Comparison of ENCODE assay signal across 10 cellular contexts in the genomic region with DNA sequence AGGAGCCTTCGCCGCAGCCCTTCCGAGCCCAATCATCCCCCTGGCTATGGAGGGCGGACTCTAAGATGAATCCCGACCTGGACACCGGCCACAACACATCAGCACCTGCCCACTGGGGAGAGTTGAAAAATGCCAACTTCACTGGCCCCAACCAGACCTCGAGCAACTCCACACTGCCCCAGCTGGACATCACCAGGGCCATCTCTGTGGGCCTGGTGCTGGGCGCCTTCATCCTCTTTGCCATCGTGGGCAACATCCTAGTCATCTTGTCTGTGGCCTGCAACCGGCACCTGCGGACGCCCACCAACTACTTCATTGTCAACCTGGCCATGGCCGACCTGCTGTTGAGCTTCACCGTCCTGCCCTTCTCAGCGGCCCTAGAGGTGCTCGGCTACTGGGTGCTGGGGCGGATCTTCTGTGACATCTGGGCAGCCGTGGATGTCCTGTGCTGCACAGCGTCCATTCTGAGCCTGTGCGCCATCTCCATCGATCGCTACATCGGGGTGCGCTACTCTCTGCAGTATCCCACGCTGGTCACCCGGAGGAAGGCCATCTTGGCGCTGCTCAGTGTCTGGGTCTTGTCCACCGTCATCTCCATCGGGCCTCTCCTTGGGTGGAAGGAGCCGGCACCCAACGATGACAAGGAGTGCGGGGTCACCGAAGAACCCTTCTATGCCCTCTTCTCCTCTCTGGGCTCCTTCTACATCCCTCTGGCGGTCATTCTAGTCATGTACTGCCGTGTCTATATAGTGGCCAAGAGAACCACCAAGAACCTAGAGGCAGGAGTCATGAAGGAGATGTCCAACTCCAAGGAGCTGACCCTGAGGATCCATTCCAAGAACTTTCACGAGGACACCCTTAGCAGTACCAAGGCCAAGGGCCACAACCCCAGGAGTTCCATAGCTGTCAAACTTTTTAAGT. TPM values are rescaled to one million over a fixed set of nuclear protein-coding genes. Genes with fewer than 3 reads are reported as not detected.
DNase-seq lines count a peak whose midpoint lies in the region; ATAC-seq and TF ChIP-seq lines count a peak whose summit lies in the region.
"Had no signal": no experiment of that assay in that cellular context is flagged by ENCODE, and none has a peak within 500 bp of the region (broad histone marks: within the 10 kb centered on the region; RNA-seq: fewer than 3 reads in every experiment).

No MANE protein-coding gene starts in this region.

- peak overlapping the region; percentile 32 for H3K4me3 Mint-ChIP-seq in activated naive CD4-positive, alpha-beta T cell treated with anti-CD3 and anti-CD28 coated beads, Interleukin-2, amount 10 ng/mL, durations not matched to agents 7 days and 5 days
- H3K4me3 Mint-ChIP-seq in chondrocyte (ENCODE audit: unreplicated experiment), result peak overlapping the region; percentile 53
- H3K4me3 Mint-ChIP-seq: activated CD8-positive, alpha-beta memory T cell treated with anti-CD3 and anti-CD28 coated beads, Interleukin-2, amount 10 ng/mL, durations not matched to agents 7 days and 5 days had no signal

- TF ChIP-seq CTCF in chondrocyte (IDR thresholded peaks at IDR 0.05) (no peak), uterus (IDR thresholded peaks at IDR 0.05) (no peak), lower leg skin (IDR thresholded peaks at IDR 0.05) (no peak)

- intact Hi-C loops in uterus (cut with DNase I; ENCODE audit: low total_unique reads) (loop anchor here (10.0 kb wide), 3 partner anchors 142 to 472 kb away; no protein-coding TSS in a partner anchor), lower leg skin (cut with DNase I; ENCODE audit: low total_unique reads) (no loop called here)

- no peak overlapping the region for H3K4ac ChIP-seq in mesendoderm (ENCODE audit: low read depth, low read length)

- ATAC-seq in activated naive CD4-positive, alpha-beta T cell treated with anti-CD3 and anti-CD28 coated beads, Interleukin-2, amount 50 U/mL, for 72 hours, result no peak

- no peak overlapping the region for H4K5ac ChIP-seq in mesendoderm (ENCODE audit: low read length)

- CTCF ChIA-PET in activated naive CD4-positive, alpha-beta T cell treated with anti-CD3 and anti-CD28 coated beads, Interleukin-2, amount 10 ng/mL, durations not matched to agents 7 days and 5 days (lab: Charles Lee), result interaction anchor here (0.7 to 2.1 kb wide), 3 partner anchors 70 to 400 kb away, joined by 3 to 4 read pairs (median 3); no protein-coding TSS in a partner anchor

- H4K8ac ChIP-seq in mesendoderm (ENCODE audit: low read depth, low read length), result no peak overlapping the region

- no peak overlapping the region for H3K27ac Mint-ChIP-seq in activated naive CD4-positive, alpha-beta T cell treated with anti-CD3 and anti-CD28 coated beads, Interleukin-2, amount 10 ng/mL, durations not matched to agents 7 days and 5 days
- no peak overlapping the region for H3K27ac Mint-ChIP-seq in activated naive CD4-positive, alpha-beta T cell treated with anti-CD3 and anti-CD28 coated beads, Interleukin-2, amount 50 U/mL, for 72 hours
- no peak overlapping the region for H3K27ac Mint-ChIP-seq in chondrocyte (ENCODE audit: unreplicated experiment)
- H3K27ac Mint-ChIP-seq: activated CD8-positive, alpha-beta memory T cell treated with anti-CD3 and anti-CD28 coated beads, Interleukin-2, amount 10 ng/mL, durations not matched to agents 7 days and 5 days had no signal

- peak overlapping the region; percentile 67 for H3K56ac ChIP-seq in mesendoderm (ENCODE audit: low read length)

- peaks cover 71% of the 10 kb centered on the region for H3K27me3 Mint-ChIP-seq in activated naive CD4-positive, alpha-beta T cell treated with anti-CD3 and anti-CD28 coated beads, Interleukin-2, amount 10 ng/mL, durations not matched to agents 7 days and 5 days
- peaks cover 5% of the 10 kb centered on the region for H3K27me3 Mint-ChIP-seq in chondrocyte (ENCODE audit: low read depth)

- H3K4me1 ChIP-seq in mesendoderm (ENCODE audit: control insufficient read depth, low read depth, low read length) (peaks cover 2% of the 10 kb centered on the region), uterus (no peaks in the 10 kb centered on the region)

- H3K9me3 Mint-ChIP-seq in activated naive CD4-positive, alpha-beta T cell treated with anti-CD3 and anti-CD28 coated beads, Interleukin-2, amount 10 ng/mL, durations not matched to agents 7 days and 5 days, result no peaks in the 10 kb centered on the region
- no peaks in the 10 kb centered on the region for H3K9me3 Mint-ChIP-seq in activated naive CD4-positive, alpha-beta T cell treated with anti-CD3 and anti-CD28 coated beads, Interleukin-2, amount 50 U/mL, for 72 hours
- no peaks in the 10 kb centered on the region for H3K9me3 Mint-ChIP-seq in chondrocyte (ENCODE audit: low read depth)

- peaks cover 7% of the 10 kb centered on the region for H3K4me1 Mint-ChIP-seq in activated naive CD4-positive, alpha-beta T cell treated with anti-CD3 and anti-CD28 coated beads, Interleukin-2, amount 10 ng/mL, durations not matched to agents 7 days and 5 days
- H3K4me1 Mint-ChIP-seq in chondrocyte (ENCODE audit: low read depth), result peaks cover 57% of the 10 kb centered on the region
- H3K4me1 Mint-ChIP-seq: activated CD8-positive, alpha-beta memory T cell treated with anti-CD3 and anti-CD28 coated beads, Interleukin-2, amount 10 ng/mL, durations not matched to agents 7 days and 5 days had no signal

- no peak overlapping the region for H2BK5ac ChIP-seq in mesendoderm (ENCODE audit: low read length)

- H2BK15ac ChIP-seq in mesendoderm (replicated peaks; ENCODE audit: low read depth), result no peak overlapping the region

- WGBS in mesendoderm (ENCODE audit: extremely low coverage, insufficient coverage, low lambda C conversion rate), result no CpG with 5 or more reads among the region's 36 CpGs
- WGBS in lower leg skin, 2 donors, result 91 to 93% methylated on average over 32 to 36 of the region's 36 CpGs

- H3K27ac ChIP-seq in mesendoderm (ENCODE audit: low read depth, low read length), result no peak overlapping the region
- H3K27ac ChIP-seq in uterus, result peak overlapping the region; percentile 35 to 79

- no peak overlapping the region for H2BK120ac ChIP-seq in mesendoderm (ENCODE audit: low read depth, low read length)

- H3K36me3 ChIP-seq in mesendoderm (ENCODE audit: control insufficient read depth, insufficient read depth, low read length), result no peaks in the 10 kb centered on the region
- H3K36me3 ChIP-seq in uterus, result no peaks in the 10 kb centered on the region

- no peak overlapping the region for H3K23ac ChIP-seq in mesendoderm (ENCODE audit: low read length)

- no peak overlapping the region for H2AK5ac ChIP-seq in mesendoderm (ENCODE audit: low read length)

- no peak overlapping the region for H3K4me3 ChIP-seq in mesendoderm (ENCODE audit: low read length)
- peak overlapping the region in 1 of 2 donors; percentile 47 for H3K4me3 ChIP-seq in uterus
- no peak overlapping the region for H3K4me3 ChIP-seq in lower leg skin (ENCODE audit: low read depth, poor library complexity, severe bottlenecking)

- TF ChIP-seq POLR2A in uterus (IDR thresholded peaks at IDR 0.05) (no peak), lower leg skin (IDR thresholded peaks at IDR 0.05) (no peak)

- no peak overlapping the region for H3K9ac ChIP-seq in mesendoderm (ENCODE audit: low read length)

- no peaks in the 10 kb centered on the region for H3K9me3 ChIP-seq in uterus

- DNase-seq in activated naive CD4-positive, alpha-beta T cell treated with anti-CD3 and anti-CD28 coated beads, Interleukin-2, amount 10 ng/mL, durations not matched to agents 7 days and 5 days, result no peak
- no peak for DNase-seq in activated naive CD4-positive, alpha-beta T cell treated with anti-CD3 and anti-CD28 coated beads, Interleukin-2, amount 50 U/mL, for 72 hours (ENCODE audit: low spot score in 2 of 2)
- DNase-seq in chondrocyte (ENCODE audit: low spot score), result no peak
- DNase-seq in mesendoderm, result no peak
- DNase-seq in uterus, result no peak
- no peak for DNase-seq in stimulated activated naive CD4-positive, alpha-beta T cell (lab: John Stamatoyannopoulos, UW)
- no peak for DNase-seq in lower leg skin (ENCODE audit: low spot score in 2 of 2)
- DNase-seq in NCI-H524 (lab: John Stamatoyannopoulos, UW), result no peak
- DNase-seq: activated CD8-positive, alpha-beta memory T cell treated with anti-CD3 and anti-CD28 coated beads, Interleukin-2, amount 10 ng/mL, durations not matched to agents 7 days and 5 days; DND-41 had no signal

- peak overlapping the region; percentile 31 for H3K4me2 ChIP-seq in mesendoderm (ENCODE audit: low read length)

- peaks cover 5% of the 10 kb centered on the region for H3K27me3 ChIP-seq in mesendoderm (ENCODE audit: insufficient read depth, low read length, poor library complexity)
- H3K27me3 ChIP-seq in uterus, result no peaks in the 10 kb centered on the region

- no peaks in the 10 kb centered on the region for H3K36me3 Mint-ChIP-seq in activated naive CD4-positive, alpha-beta T cell treated with anti-CD3 and anti-CD28 coated beads, Interleukin-2, amount 10 ng/mL, durations not matched to agents 7 days and 5 days
- peaks cover 0 to 5% of the 10 kb centered on the region in 2 donors for H3K36me3 Mint-ChIP-seq in activated naive CD4-positive, alpha-beta T cell treated with anti-CD3 and anti-CD28 coated beads, Interleukin-2, amount 50 U/mL, for 72 hours
- H3K36me3 Mint-ChIP-seq in chondrocyte (ENCODE audit: low read depth), result no peaks in the 10 kb centered on the region
- H3K36me3 Mint-ChIP-seq: activated CD8-positive, alpha-beta memory T cell treated with anti-CD3 and anti-CD28 coated beads, Interleukin-2, amount 10 ng/mL, durations not matched to agents 7 days and 5 days had no signal

- no peaks in the 10 kb centered on the region for H3K79me2 ChIP-seq in mesendoderm (ENCODE audit: control insufficient read depth, insufficient read depth, low read length)

- no peaks in the 10 kb centered on the region for H3K79me1 ChIP-seq in mesendoderm (ENCODE audit: low read length)

- H3K18ac ChIP-seq in mesendoderm (ENCODE audit: low read length), result no peak overlapping the region

RNA-seq across cellular contexts. Expression of gene ADRA1B, which starts 0.8 kb away (rescaled TPM):
- not detected for total RNA-seq in activated naive CD4-positive, alpha-beta T cell treated with anti-CD3 and anti-CD28 coated beads, Interleukin-2, amount 50 U/mL, for 72 hours
- 0.72 to 2.9 TPM (median 1.1 TPM) in 3 replicates for total RNA-seq in chondrocyte
- polyA plus RNA-seq in mesendoderm (2013, experiment 1 of 2), result 0.08 TPM
- polyA plus RNA-seq in mesendoderm (2013, experiment 2 of 2), result 0.10 TPM
- 1 to 10 TPM in 2 of 4 donors, under 1 TPM in 1, not detected in 1; under 0.01 to 5.2 (median 1.2) TPM for total RNA-seq in uterus
- total RNA-seq in lower leg skin, result 1 to 10 TPM in 2 of 4 donors, under 1 TPM in 1, not detected in 1; 0.30 to 2.0 (median 2.0) TPM
